ENCODE assay signal across 1 cellular context in genomic region chr10:35674843-35675242, GRCh38.
TF ChIP-seq lines count a peak whose summit lies in the region.

No MANE protein-coding gene starts in this region.

TF ChIP-seq in GM23338, 12 proteins besides CTCF, POLR2A, EP300 and RAD21 (continued from another document):
- TF ChIP-seq ZNF462 (CRISPR knock-in tag; IDR thresholded peaks at IDR 0.05) (no peak), ZNF331 (CRISPR knock-in tag; IDR thresholded peaks at IDR 0.05; ENCODE audit: low read depth) (no peak), EZH2 (IDR thresholded peaks at IDR 0.05; ENCODE audit: low read depth, unreplicated experiment) (no peak), JUNB (IDR thresholded peaks at IDR 0.05; ENCODE audit: unreplicated experiment) (no peak), REST (IDR thresholded peaks at IDR 0.05; ENCODE audit: unreplicated experiment) (no peak), ZNF114 (CRISPR knock-in tag; IDR thresholded peaks at IDR 0.05) (no peak), EZH2phosphoT487 (IDR thresholded peaks at IDR 0.05; ENCODE audit: unreplicated experiment) (no peak), CREB1 (CRISPR knock-in tag; IDR thresholded peaks at IDR 0.05; ENCODE audit: low read depth) (no peak), STAT1 (IDR thresholded peaks at IDR 0.05; ENCODE audit: unreplicated experiment) (no peak), NANOG (IDR thresholded peaks at IDR 0.05; ENCODE audit: borderline replicate concordance) (no peak)
